8 cellular contexts compared by ENCODE assay signal in genomic region chr1:150072959-150073358, GRCh38. TPM values are rescaled to one million over a fixed set of nuclear protein-coding genes. Genes with fewer than 3 reads are reported as not detected.
DNase-seq lines count a peak whose midpoint lies in the region; ATAC-seq and TF ChIP-seq lines count a peak whose summit lies in the region.

No MANE protein-coding gene starts in this region.

- DNase-seq in NCI-H1105 treated with DMSO at 0.1 percent for 48 hours (lab: John Stamatoyannopoulos, UW) (peak; percentile 7), NCI-H1105 (lab: John Stamatoyannopoulos, UW) (no peak), MV-4-11 (lab: John Stamatoyannopoulos, UW) (peak; percentile 40), mammary epithelial cell (no peak), ecto neural progenitor cell (ENCODE audit: low spot score) (no peak)

- H3K27ac ChIP-seq in mammary epithelial cell (ENCODE audit: insufficient read depth, low read depth, low read length) (no peak overlapping the region), neural cell (ENCODE audit: low read length) (no peak overlapping the region)

- WGBS in mammary epithelial cell (ENCODE audit: low coverage, missing lambda C conversion rate): 77% methylated on average over 3 of the region's 3 CpGs

- no peaks in the 10 kb centered on the region for H3K9me2 ChIP-seq in neural cell (ENCODE audit: insufficient read depth, low read length)

- TF ChIP-seq CTCF in mammary epithelial cell (conservative IDR thresholded peaks at IDR 0.05 in 1 of 2, IDR thresholded peaks at IDR 0.05 in 1 of 2; ENCODE audit: extremely low read depth in 1 of 2, insufficient read depth in 1 of 2, low read depth in 1 of 2, low read length in 2 of 2) (peak; percentile 33 to 35), neural cell (IDR thresholded peaks at IDR 0.05; ENCODE audit: poor library complexity, severe bottlenecking) (peak; percentile 61)

- H3K4me3 ChIP-seq in mammary epithelial cell (replicated peaks in 1 of 3; ENCODE audit: insufficient read depth in 1 of 3, low read depth in 2 of 3, low read length in 3 of 3) (no peak overlapping the region), neural cell (ENCODE audit: low read length) (no peak overlapping the region)

- peaks cover 14% of the 10 kb centered on the region for H3K36me3 ChIP-seq in mammary epithelial cell (ENCODE audit: insufficient read depth, low read length)
- no peaks in the 10 kb centered on the region for H3K36me3 ChIP-seq in neural cell (ENCODE audit: insufficient read depth, low read length)

- H3K9me3 ChIP-seq in mammary epithelial cell (replicated peaks; ENCODE audit: insufficient read depth, low read length) (no peaks in the 10 kb centered on the region), neural cell (ENCODE audit: low read length) (no peaks in the 10 kb centered on the region)

- H2AFZ ChIP-seq in mammary epithelial cell (ENCODE audit: low read depth, low read length) (no peak overlapping the region), neural cell (ENCODE audit: low read depth, low read length) (no peak overlapping the region)

- peaks cover 5% of the 10 kb centered on the region for H3K4me1 ChIP-seq in mammary epithelial cell (ENCODE audit: insufficient read depth, low read length)

- in situ Hi-C loops in mammary epithelial cell (cut with MboI; ENCODE audit: low sequenced_read_pairs in 2 of 2): loop anchor here (5.0 to 10.0 kb wide), 2 partner anchors 94 to 102 kb away; no protein-coding TSS in a partner anchor

- H3K27me3 ChIP-seq in mammary epithelial cell (ENCODE audit: insufficient read depth, low read length): no peaks in the 10 kb centered on the region
- no peaks in the 10 kb centered on the region for H3K27me3 ChIP-seq in neural cell (ENCODE audit: insufficient read depth, low read depth, low read length)

- CTCF ChIA-PET in mammary epithelial cell (lab: Charles Lee; ENCODE audit: low non-redundant PET): interaction anchor here (0.6 to 0.7 kb wide), 3 partner anchors 70 to 114 kb away, joined by 4 to 21 read pairs (median 7); no protein-coding TSS in a partner anchor

- H4K20me1 ChIP-seq in mammary epithelial cell (ENCODE audit: insufficient read depth, low read length) (no peaks in the 10 kb centered on the region), neural cell (ENCODE audit: insufficient read depth) (no peaks in the 10 kb centered on the region)

- dilution Hi-C loops in mammary epithelial cell (cut with HindIII; ENCODE audit: low sequenced_read_pairs): loop anchor here (5.0 to 25.0 kb wide), 2 partner anchors 84 to 186 kb away; partner anchors contain the start of gene BOLA1

- no peaks in the 10 kb centered on the region for H3F3A ChIP-seq in neural cell (ENCODE audit: insufficient read depth, low read length, poor library complexity, severe bottlenecking)

- no TSS peak for BruUV-seq in mammary epithelial cell (replicated peaks; lab: Mats Ljungman, UMichigan)

- TF ChIP-seq RAD21 in neural cell (conservative IDR thresholded peaks at IDR 0.05): peak; percentile 69

- H3K79me2 ChIP-seq in mammary epithelial cell (ENCODE audit: insufficient read depth, low read length) (peaks cover 15% of the 10 kb centered on the region), neural cell (replicated peaks; ENCODE audit: insufficient read depth, low read length) (peaks cover 13% of the 10 kb centered on the region)

- H3K9ac ChIP-seq in mammary epithelial cell (ENCODE audit: insufficient read depth, low read length): no peak overlapping the region
- no peak overlapping the region for H3K9ac ChIP-seq in neural cell (ENCODE audit: low read length)

- intact Hi-C loops in mammary epithelial cell (cut with micrococcal nuclease): loop anchor here (1.0 kb wide), 1 partner anchor 96 kb away; no protein-coding TSS in a partner anchor

- no peak for ATAC-seq in GM21737 (IDR thresholded peaks at IDR 0.05; ENCODE audit: unreplicated experiment)
- ATAC-seq in HG03159 (IDR thresholded peaks at IDR 0.05; ENCODE audit: unreplicated experiment): no peak

- no peak for TF ChIP-seq EP300 in neural cell (conservative IDR thresholded peaks at IDR 0.05; ENCODE audit: poor library complexity, severe bottlenecking)

- H3K4me2 ChIP-seq in mammary epithelial cell (ENCODE audit: insufficient read depth, low read depth, low read length) (no peak overlapping the region), neural cell (ENCODE audit: low read length) (no peak overlapping the region)

TF ChIP-seq in neural cell, 6 proteins besides CTCF, POLR2A, EP300 and RAD21:
- TF ChIP-seq POLR2AphosphoS5 (IDR thresholded peaks at IDR 0.05) (no peak), REST (IDR thresholded peaks at IDR 0.05; ENCODE audit: borderline replicate concordance) (no peak), EZH2 (IDR thresholded peaks at IDR 0.05; ENCODE audit: borderline replicate concordance, insufficient read depth, low read length, poor library complexity, severe bottlenecking) (no peak), TAF1 (IDR thresholded peaks at IDR 0.05; ENCODE audit: low read depth) (no peak), MXI1 (conservative IDR thresholded peaks at IDR 0.05; ENCODE audit: poor library complexity, severe bottlenecking) (no peak), SMC3 (conservative IDR thresholded peaks at IDR 0.05; ENCODE audit: poor library complexity) (peak; percentile 70)

RNA-seq across cellular contexts. Expression of gene VPS45, which starts 5.4 kb away (rescaled TPM):
- total RNA-seq in mammary epithelial cell: 10 to 100 TPM; 30.0 to 42.2 TPM
- polyA plus RNA-seq in mammary epithelial cell: 23.0 TPM
- 36.9 TPM for polyA minus RNA-seq in mammary epithelial cell
- 150 and 174 TPM in 2 replicates for polyA plus RNA-seq in neural cell
- polyA minus RNA-seq in neural cell: 141 and 149 TPM in 2 replicates

Comparison
In these comparisons a context has a peak if more than half of its experiments do, and no peak if none do; other contexts are left out.
1. DNase-seq: peak in NCI-H1105 treated with DMSO at 0.1 percent for 48 hours (single experiment) and MV-4-11 (single experiment); none in NCI-H1105 (single experiment), mammary epithelial cell (single experiment) and ecto neural progenitor cell (single experiment).